1 cellular context compared by ENCODE assay signal in the genomic region with DNA sequence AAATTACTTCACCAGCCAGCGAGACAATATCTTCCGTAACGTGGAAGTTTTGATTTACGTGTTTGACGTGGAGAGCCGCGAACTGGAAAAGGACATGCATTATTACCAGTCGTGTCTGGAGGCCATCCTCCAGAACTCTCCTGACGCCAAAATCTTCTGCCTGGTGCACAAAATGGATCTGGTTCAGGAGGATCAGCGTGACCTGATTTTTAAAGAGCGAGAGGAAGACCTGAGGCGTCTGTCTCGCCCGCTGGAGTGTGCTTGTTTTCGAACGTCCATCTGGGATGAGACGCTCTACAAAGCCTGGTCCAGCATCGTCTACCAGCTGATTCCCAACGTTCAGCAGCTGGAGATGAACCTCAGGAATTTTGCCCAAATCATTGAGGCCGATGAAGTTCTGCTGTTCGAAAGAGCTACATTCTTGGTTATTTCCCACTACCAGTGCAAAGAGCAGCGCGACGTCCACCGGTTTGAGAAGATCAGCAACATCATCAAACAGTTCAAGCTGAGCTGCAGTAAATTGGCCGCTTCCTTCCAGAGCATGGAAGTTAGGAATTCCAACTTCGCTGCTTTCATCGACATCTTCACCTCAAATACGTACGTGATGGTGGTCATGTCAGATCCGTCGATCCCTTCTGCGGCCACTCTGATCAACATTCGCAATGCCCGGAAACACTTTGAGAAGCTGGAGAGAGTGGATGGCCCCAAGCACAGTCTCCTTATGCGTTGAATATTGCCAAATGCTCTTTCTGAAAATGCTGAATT.
TF ChIP-seq lines count a peak whose summit lies in the region.

No MANE protein-coding gene starts in this region.

TF ChIP-seq in GM12878, 131 proteins besides CTCF, POLR2A, EP300 and RAD21:
- TF ChIP-seq IKZF2 (IDR thresholded peaks at IDR 0.05) (no peak), WRNIP1 (IDR thresholded peaks at IDR 0.05; ENCODE audit: borderline replicate concordance, low read depth, low read length) (0 out of 2 replicates have a peak, but pooled peaks have one; percentile 36), TBL1XR1 (IDR thresholded peaks at IDR 0.05; ENCODE audit: low read depth, low read length) (no peak), SUPT20H (IDR thresholded peaks at IDR 0.05; ENCODE audit: borderline replicate concordance, control insufficient read depth, low read depth, low read length) (no peak), MLLT1 (IDR thresholded peaks at IDR 0.05) (peak; percentile 80), ELK1 (IDR thresholded peaks at IDR 0.05; ENCODE audit: low read depth, low read length) (no peak), NFIC (IDR thresholded peaks at IDR 0.05; ENCODE audit: low read depth, low read length) (no peak), CBX5 (IDR thresholded peaks at IDR 0.05; ENCODE audit: low read depth) (no peak), POLR2AphosphoS2 (IDR thresholded peaks at IDR 0.05; ENCODE audit: low read depth, low read length) (0 out of 2 replicates have a peak, but pooled peaks have one; percentile 4), MTA3 (IDR thresholded peaks at IDR 0.05; ENCODE audit: borderline replicate concordance, low read length) (no peak), HSF1 (IDR thresholded peaks at IDR 0.05; ENCODE audit: low read depth, low read length) (no peak)
